ENCODE assay signal across 18 cellular contexts in the genomic region with DNA sequence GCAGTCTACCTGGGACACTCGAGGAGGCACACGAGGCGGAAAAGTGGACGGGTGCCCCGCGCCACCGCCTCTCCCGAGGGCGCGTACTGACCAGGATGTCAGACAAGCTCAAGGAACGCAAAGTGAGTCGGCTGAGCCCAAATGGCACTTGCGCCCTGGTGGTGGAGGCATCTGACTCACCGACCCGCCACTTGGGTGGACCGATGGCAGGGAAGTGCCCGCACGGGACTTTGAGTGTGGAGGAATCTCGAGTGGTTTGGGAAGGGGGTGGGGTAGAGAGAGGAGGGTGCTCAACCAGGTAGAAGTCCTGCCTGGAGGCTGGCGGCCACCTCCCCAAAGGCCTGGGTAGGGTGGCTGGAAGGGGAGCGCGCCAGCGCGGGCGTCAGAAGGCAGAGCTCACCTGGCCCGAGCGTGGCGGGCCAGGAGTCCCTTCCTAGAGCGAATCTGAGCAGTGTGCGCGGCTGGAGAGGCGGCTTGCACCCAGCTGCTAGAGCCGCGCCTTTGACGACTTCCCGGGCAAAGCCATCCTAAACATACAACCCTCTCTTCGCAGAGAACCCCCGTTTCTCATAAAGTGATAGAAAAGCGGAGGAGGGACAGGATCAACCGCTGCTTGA. TPM values are rescaled to one million over a fixed set of nuclear protein-coding genes. Genes with fewer than 3 reads are reported as not detected.
DNase-seq lines count a peak whose midpoint lies in the region; ATAC-seq and TF ChIP-seq lines count a peak whose summit lies in the region.
"Had no signal": no experiment of that assay in that cellular context is flagged by ENCODE, and none has a peak within 500 bp of the region (broad histone marks: within the 10 kb centered on the region; RNA-seq: fewer than 3 reads in every experiment).

No MANE protein-coding gene starts in this region.

- H3K9me3 Mint-ChIP-seq in activated naive CD4-positive, alpha-beta T cell treated with anti-CD3 and anti-CD28 coated beads, Interleukin-2, amount 10 ng/mL, durations not matched to agents 7 days and 5 days, result no peaks in the 10 kb centered on the region

- peak overlapping the region; percentile 76 for H3K27ac Mint-ChIP-seq in activated naive CD4-positive, alpha-beta T cell treated with anti-CD3 and anti-CD28 coated beads, Interleukin-2, amount 10 ng/mL, durations not matched to agents 7 days and 5 days
- H3K27ac Mint-ChIP-seq: activated CD8-positive, alpha-beta T cell treated with anti-CD3 and anti-CD28 coated beads, Interleukin-2, amount 10 ng/mL, durations not matched to agents 7 days and 5 days; activated naive CD8-positive, alpha-beta T cell had no signal

- peaks cover 100% of the 10 kb centered on the region for H3K27me3 Mint-ChIP-seq in activated naive CD4-positive, alpha-beta T cell treated with anti-CD3 and anti-CD28 coated beads, Interleukin-2, amount 10 ng/mL, durations not matched to agents 7 days and 5 days

- H3K27ac ChIP-seq in WERI-Rb-1 (no peak overlapping the region), iPS-20b (ENCODE audit: low read length) (no peak overlapping the region), upper lobe of left lung (no peak overlapping the region)
- H3K27ac ChIP-seq: esophagus muscularis mucosa, vagina had no signal

- peaks cover 1% of the 10 kb centered on the region for H3K36me3 Mint-ChIP-seq in activated naive CD4-positive, alpha-beta T cell treated with anti-CD3 and anti-CD28 coated beads, Interleukin-2, amount 10 ng/mL, durations not matched to agents 7 days and 5 days
- H3K36me3 Mint-ChIP-seq: activated naive CD8-positive, alpha-beta T cell had no signal

- H3K9ac ChIP-seq in iPS-20b (ENCODE audit: low read depth, low read length), result no peak overlapping the region

- DNase-seq in activated naive CD4-positive, alpha-beta T cell treated with anti-CD3 and anti-CD28 coated beads, Interleukin-2, amount 10 ng/mL, durations not matched to agents 7 days and 5 days, result no peak
- no peak for DNase-seq in activated naive CD4-positive, alpha-beta T cell (lab: John Stamatoyannopoulos, UW)
- DNase-seq in WERI-Rb-1 (no peak), upper lobe of left lung (peak in 1 of 2 donors; percentile 83), AG20443 (ENCODE audit: low spot score) (no peak), MV-4-11 (lab: John Stamatoyannopoulos, UW) (no peak)
- DNase-seq: activated CD8-positive, alpha-beta T cell treated with anti-CD3 and anti-CD28 coated beads, Interleukin-2, amount 10 ng/mL, durations not matched to agents 7 days and 5 days; mucosa of descending colon; NCI-H524 treated with DMSO at 0.1 percent for 48 hours; stimulated activated CD4-positive, alpha-beta T cell treated with anti-CD3 and anti-CD28 coated beads, Interleukin-15, amount 100 ng/mL, for 24 hours had no signal

- TF ChIP-seq CTCF in WERI-Rb-1 (IDR thresholded peaks at IDR 0.05; ENCODE audit: low read depth, low read length) (no peak), upper lobe of left lung (IDR thresholded peaks at IDR 0.05) (no peak)

- peaks cover 47% of the 10 kb centered on the region for H3K27me3 ChIP-seq in WERI-Rb-1 (ENCODE audit: insufficient read depth, low read depth, severe bottlenecking)
- peaks cover 100% of the 10 kb centered on the region for H3K27me3 ChIP-seq in iPS-20b (ENCODE audit: insufficient read depth, low read length)
- H3K27me3 ChIP-seq in upper lobe of left lung, result peaks cover 0 to 60% (median 30%) of the 10 kb centered on the region in 4 donors

- ATAC-seq in upper lobe of left lung (ENCODE audit: low FRiP score in 2 of 2) (peak in 1 of 2 donors; percentile 68), HG03196 (IDR thresholded peaks at IDR 0.05; ENCODE audit: unreplicated experiment) (no peak)
- ATAC-seq: activated CD8-positive, alpha-beta T cell treated with anti-CD3 and anti-CD28 coated beads, Interleukin-2, amount 10 ng/mL, durations not matched to agents 7 days and 5 days; mucosa of descending colon had no signal

- no peak overlapping the region for H3K4me3 Mint-ChIP-seq in activated naive CD4-positive, alpha-beta T cell treated with anti-CD3 and anti-CD28 coated beads, Interleukin-2, amount 10 ng/mL, durations not matched to agents 7 days and 5 days
- H3K4me3 Mint-ChIP-seq: activated CD8-positive, alpha-beta T cell treated with anti-CD3 and anti-CD28 coated beads, Interleukin-2, amount 10 ng/mL, durations not matched to agents 7 days and 5 days; activated naive CD8-positive, alpha-beta T cell had no signal

- H3K4me1 Mint-ChIP-seq in activated naive CD4-positive, alpha-beta T cell treated with anti-CD3 and anti-CD28 coated beads, Interleukin-2, amount 10 ng/mL, durations not matched to agents 7 days and 5 days, result peaks cover 12% of the 10 kb centered on the region

- peak overlapping the region; percentile 42 for H3K4me3 ChIP-seq in WERI-Rb-1 (ENCODE audit: low read depth, low read length)
- peak overlapping the region; percentile 56 for H3K4me3 ChIP-seq in iPS-20b (ENCODE audit: low read length)
- peak overlapping the region in 3 of 4 donors; percentile 11 to 21 (median 18) for H3K4me3 ChIP-seq in upper lobe of left lung
- H3K4me3 ChIP-seq: esophagus muscularis mucosa, MG63, mucosa of descending colon had no signal

- no peak for TF ChIP-seq POLR2A in upper lobe of left lung (IDR thresholded peaks at IDR 0.05)

- H3K9me3 ChIP-seq in WERI-Rb-1 (ENCODE audit: severe bottlenecking) (no peaks in the 10 kb centered on the region), iPS-20b (ENCODE audit: insufficient read depth, low read depth, low read length) (no peaks in the 10 kb centered on the region; the same call in 1 of the 2 replicates), upper lobe of left lung (no peaks in the 10 kb centered on the region)
- H3K9me3 ChIP-seq: esophagus muscularis mucosa, MG63, mucosa of descending colon, vagina had no signal

- TF ChIP-seq EP300 in upper lobe of left lung (IDR thresholded peaks at IDR 0.05), result no peak

- no peaks in the 10 kb centered on the region for H3K36me3 ChIP-seq in WERI-Rb-1
- H3K36me3 ChIP-seq in iPS-20b (ENCODE audit: insufficient read depth, low read depth, low read length), result no peaks in the 10 kb centered on the region
- no peaks in the 10 kb centered on the region for H3K36me3 ChIP-seq in upper lobe of left lung
- H3K36me3 ChIP-seq: esophagus muscularis mucosa, MG63, vagina had no signal

- CTCF ChIA-PET in activated naive CD4-positive, alpha-beta T cell treated with anti-CD3 and anti-CD28 coated beads, Interleukin-2, amount 10 ng/mL, durations not matched to agents 7 days and 5 days (lab: Charles Lee), result interaction anchor here (1.1 to 1.3 kb wide), 3 partner anchors 14 to 22 kb away, joined by 3 to 6 read pairs (median 3); no protein-coding TSS in a partner anchor

- H3K4me1 ChIP-seq in iPS-20b (ENCODE audit: insufficient read depth, low read length), result peaks cover 21% of the 10 kb centered on the region; the same call in 1 of the 2 replicates
- H3K4me1 ChIP-seq in upper lobe of left lung, result peaks cover 12 to 56% (median 27%) of the 10 kb centered on the region in 4 donors

- 1 to 5% methylated on average over 12 to 40 of the region's 40 CpGs for WGBS in upper lobe of left lung, 2 donors

RNA-seq across cellular contexts. Expression of a gene that starts 0.7 kb away (rescaled TPM):
- 1 to 10 TPM in 2 of 6 donors, not detected in 4; 1.3 to 1.6 TPM for total RNA-seq in upper lobe of left lung
- total RNA-seq: activated CD8-positive, alpha-beta T cell treated with anti-CD3 and anti-CD28 coated beads, Interleukin-2, amount 10 ng/mL, durations not matched to agents 7 days and 5 days; Daoy; esophagus muscularis mucosa; mucosa of descending colon; pulmonary artery endothelial cell; vagina had no signal
